9 cellular contexts compared by ENCODE assay signal in genomic region chr22:35921777-35922176, GRCh38.
A peak's percentile ranks its signal among the peaks of the same experiment; 100 is the strongest.
DNase-seq lines count a peak whose midpoint lies in the region; ATAC-seq, FAIRE-seq and TF ChIP-seq lines count a peak whose summit lies in the region.
"Had no signal": no experiment of that assay in that cellular context is flagged by ENCODE, and none has a peak within 500 bp of the region (broad histone marks: within the 10 kb centered on the region; RNA-seq: fewer than 3 reads in every experiment).

No MANE protein-coding gene starts in this region.

- no peak overlapping the region for H3K4me3 Mint-ChIP-seq in immature natural killer cell
- H3K4me3 Mint-ChIP-seq: activated naive CD8-positive, alpha-beta T cell had no signal

- H3K27me3 Mint-ChIP-seq in immature natural killer cell (ENCODE audit: low read depth in 3 of 3) = peaks cover 0 to 4% (median 2%) of the 10 kb centered on the region in 3 donors
- H3K27me3 Mint-ChIP-seq: activated naive CD8-positive, alpha-beta T cell had no signal

- peaks cover 6% of the 10 kb centered on the region for H3K4me1 ChIP-seq in HUES48 (ENCODE audit: control insufficient read depth, insufficient read depth, low read length)
- H3K4me1 ChIP-seq in K562 (replicated peaks in 1 of 2; ENCODE audit: control insufficient read depth in 2 of 2, insufficient read depth in 2 of 2, low read length in 2 of 2) = no peaks in the 10 kb centered on the region; a peak in 2 of 5 replicates
- H3K4me1 ChIP-seq in spleen = peaks cover 0 to 17% (median 7%) of the 10 kb centered on the region in 6 donors

- H3K27me3 ChIP-seq in HUES48 (ENCODE audit: control insufficient read depth, insufficient read depth, low read length) (no peaks in the 10 kb centered on the region), K562 (ENCODE audit: control insufficient read depth in 2 of 2, insufficient read depth in 2 of 2, low read length in 2 of 2) (no peaks in the 10 kb centered on the region), spleen (replicated peaks in 1 of 7) (no peaks in the 10 kb centered on the region)

- peaks cover 6% of the 10 kb centered on the region; the same call in 1 of the 3 replicates for H3K79me2 ChIP-seq in K562 (ENCODE audit: control insufficient read depth, insufficient read depth, low read length)

- in situ Hi-C loops in K562 (cut with MboI) = loop anchor here (10.0 kb wide), 1 partner anchor 297 kb away; no protein-coding TSS in a partner anchor

- H3K9me3 ChIP-seq in HUES48 (ENCODE audit: control insufficient read depth, insufficient read depth, low read length) (no peaks in the 10 kb centered on the region), K562 (replicated peaks; ENCODE audit: control insufficient read depth, insufficient read depth, low read depth, low read length) (no peaks in the 10 kb centered on the region), spleen (no peaks in the 10 kb centered on the region)

- no peaks in the 10 kb centered on the region for H3K9me3 Mint-ChIP-seq in immature natural killer cell

- FAIRE-seq in RCC 7860 (lab: Jason Lieb, UNC) = peak; percentile 92
- FAIRE-seq in K562 (lab: Jason Lieb, UNC) = peak; percentile 93

- H3K27ac ChIP-seq in HUES48 (ENCODE audit: low read depth, low read length) (peak overlapping the region; percentile 53), K562 (ENCODE audit: extremely low read depth, low read depth, low read length) (no peak overlapping the region), spleen (peak overlapping the region in 3 of 8 donors; percentile 8 to 19 (median 9))

- TF ChIP-seq EP300 in K562 (IDR thresholded peaks at IDR 0.05; ENCODE audit: low read length) = no peak

- ATAC-seq in K562 (peak; percentile 92), HG03521 (IDR thresholded peaks at IDR 0.05; ENCODE audit: unreplicated experiment) (no peak), HG03342 (IDR thresholded peaks at IDR 0.05; ENCODE audit: unreplicated experiment) (no peak)

- no peak overlapping the region for H3K4me3 ChIP-seq in HUES48 (ENCODE audit: low read depth, low read length)
- no peak overlapping the region for H3K4me3 ChIP-seq in K562
- H3K4me3 ChIP-seq in spleen = no peak overlapping the region

- H2AFZ ChIP-seq in K562 (ENCODE audit: low read depth, low read length) = no peak overlapping the region

- TF ChIP-seq RAD21 in K562 (CRISPR knock-in tag; conservative IDR thresholded peaks at IDR 0.05 in 1 of 2, IDR thresholded peaks at IDR 0.05 in 1 of 2) = peak; percentile 81 to 88

- no TSS peak for BruUV-seq in K562 (replicated peaks; lab: Mats Ljungman, UMichigan)

- H3K9ac ChIP-seq in HUES48 (ENCODE audit: low read depth, low read length) = no peak overlapping the region
- no peak overlapping the region for H3K9ac ChIP-seq in K562 (ENCODE audit: insufficient read depth in 1 of 2, low read depth in 2 of 2, low read length in 2 of 2)

- H3K36me3 Mint-ChIP-seq in immature natural killer cell = no peaks in the 10 kb centered on the region
- H3K36me3 Mint-ChIP-seq: activated naive CD8-positive, alpha-beta T cell had no signal

- CTCF ChIA-PET in K562 (lab: Yijun Ruan, JAX; ENCODE audit: low intra/inter-chr PET ratio) = no interaction called here

- H3K27ac Mint-ChIP-seq in immature natural killer cell = no peak overlapping the region
- H3K27ac Mint-ChIP-seq: activated naive CD8-positive, alpha-beta T cell had no signal

- no peak for TF ChIP-seq POLR2A in K562 (conservative IDR thresholded peaks at IDR 0.05)
- TF ChIP-seq POLR2A in spleen (IDR thresholded peaks at IDR 0.05) = no peak

- intact Hi-C loops in K562 (cut with micrococcal nuclease) (loop anchor here (1.0 to 5.0 kb wide), 2 partner anchors 237 to 289 kb away; no protein-coding TSS in a partner anchor), spleen (cut with DNase I; ENCODE audit: low total_unique reads) (loop anchor here (10.0 kb wide), 1 partner anchor 297 kb away; no protein-coding TSS in a partner anchor)

- peak; percentile 2 for DNase-seq in DMS53 treated with DMSO at 0.1 percent for 48 hours (lab: John Stamatoyannopoulos, UW; ENCODE audit: unreplicated experiment)
- peak; percentile 81 for DNase-seq in RCC 7860 (ENCODE audit: low spot score)
- DNase-seq in K562 (ENCODE audit: extremely low read depth in 1 of 4, low spot score in 3 of 4) = peak; percentile 13 to 74 (median 32)
- DNase-seq in immature natural killer cell = peak; percentile 10 to 38 (median 17)
- no peak for DNase-seq in spleen

- H3K4me2 ChIP-seq in K562 (ENCODE audit: insufficient read depth, low read length) = no peak overlapping the region

- no peaks in the 10 kb centered on the region for H3K36me3 ChIP-seq in HUES48 (ENCODE audit: control insufficient read depth, insufficient read depth, low read length)
- no peaks in the 10 kb centered on the region for H3K36me3 ChIP-seq in K562 (ENCODE audit: control insufficient read depth, insufficient read depth, low read length)
- no peaks in the 10 kb centered on the region for H3K36me3 ChIP-seq in spleen

- H4K20me1 ChIP-seq in K562 (replicated peaks; ENCODE audit: control insufficient read depth, insufficient read depth, low read length) = no peaks in the 10 kb centered on the region; the same call in 1 of the 2 replicates

- H3K4me1 Mint-ChIP-seq in immature natural killer cell = no peaks in the 10 kb centered on the region

- POLR2A ChIA-PET in K562 (lab: Yijun Ruan, JAX) = interaction anchor here (0.6 kb wide), 1 partner anchor 107 kb away, joined by 3 read pairs; the partner anchor contains the start of gene RBFOX2

- TF ChIP-seq CTCF in K562 (IDR thresholded peaks at IDR 0.05 in 2 of 3, conservative IDR thresholded peaks at IDR 0.05 in 1 of 3; ENCODE audit: insufficient read depth in 2 of 3, low read depth in 1 of 3, low read length in 3 of 3) (peak; percentile 64 to 79 (median 67)), spleen (IDR thresholded peaks at IDR 0.05 in 8 of 11, conservative IDR thresholded peaks at IDR 0.05 in 3 of 11) (peak in 8 of 11 experiments; percentile 16 to 68 (median 55))

- no peaks in the 10 kb centered on the region for H3K9me1 ChIP-seq in K562 (ENCODE audit: control insufficient read depth, insufficient read depth, low read length)

TF ChIP-seq in K562, 482 proteins besides CTCF, POLR2A, EP300 and RAD21 (continues in another document):
- TF ChIP-seq ELK3 (CRISPR knock-in tag; IDR thresholded peaks at IDR 0.05) = no peak
- no peak for TF ChIP-seq GTF2A2 (tag; IDR thresholded peaks at IDR 0.05)
- TF ChIP-seq ZC3H8 (IDR thresholded peaks at IDR 0.05) = no peak
- TF ChIP-seq FOXK2 (conservative IDR thresholded peaks at IDR 0.05 in 1 of 2, IDR thresholded peaks at IDR 0.05 in 1 of 2; ENCODE audit: low read depth in 2 of 2) = no peak
- TF ChIP-seq TCF3 (CRISPR knock-in tag; IDR thresholded peaks at IDR 0.05) = no peak
- TF ChIP-seq GATAD2B (IDR thresholded peaks at IDR 0.05; ENCODE audit: borderline replicate concordance) = no peak
- TF ChIP-seq ZNF316 (IDR thresholded peaks at IDR 0.05) = no peak
- TF ChIP-seq ZEB2 (IDR thresholded peaks at IDR 0.05) = no peak
- TF ChIP-seq SMARCA4 (IDR thresholded peaks at IDR 0.05) = no peak
- TF ChIP-seq MEF2A (IDR thresholded peaks at IDR 0.05; ENCODE audit: control insufficient read depth, low read depth, low read length) = no peak
- TF ChIP-seq POLR3A (IDR thresholded peaks at IDR 0.05; ENCODE audit: borderline replicate concordance, extremely low read depth, insufficient read depth, insufficient read length) = no peak
- no peak for TF ChIP-seq ZNF586 (CRISPR knock-in tag; conservative IDR thresholded peaks at IDR 0.05)
- TF ChIP-seq SIX5 (IDR thresholded peaks at IDR 0.05; ENCODE audit: borderline replicate concordance in 1 of 2, insufficient read depth in 1 of 2, low read depth in 1 of 2, low read length in 2 of 2) = no peak
- peak; percentile 60; the same call in 1 of the 2 replicates for TF ChIP-seq CC2D1A (IDR thresholded peaks at IDR 0.05)
- no peak for TF ChIP-seq ZMIZ1 (IDR thresholded peaks at IDR 0.05; ENCODE audit: low read depth in 2 of 2, low read length in 2 of 2)
- no peak for TF ChIP-seq KAT7 (CRISPR knock-in tag; IDR thresholded peaks at IDR 0.05; ENCODE audit: borderline replicate concordance)
